In genomic region chr1:152349611-152350010, GRCh38 we compare ENCODE assay signal across 9 cellular contexts. TPM values are rescaled to one million over a fixed set of nuclear protein-coding genes. Genes with fewer than 3 reads are reported as not detected.
"Had no signal": no experiment of that assay in that cellular context is flagged by ENCODE, and none has a peak within 500 bp of the region (broad histone marks: within the 10 kb centered on the region; RNA-seq: fewer than 3 reads in every experiment).

No MANE protein-coding gene starts in this region.

- H3K4me3 ChIP-seq: GM23248, GM23338, HAP-1 had no signal

- DNase-seq: GM23248, GOT3, H7, H9, HCEC 1CT, HFFc6 had no signal

RNA-seq across cellular contexts. Expression of gene FLG2, which starts 10.2 kb away (rescaled TPM):
- polyA plus RNA-seq: GM23248, GM23338, H1 had no signal

RNA-seq across cellular contexts. Expression of gene FLG, which starts 24.6 kb away (rescaled TPM):
- polyA plus RNA-seq: GM23338, H1 had no signal
